8 cellular contexts compared by ENCODE assay signal in genomic region chr6:56840467-56841371, GRCh38.
DNase-seq lines count a peak whose midpoint lies in the region; ATAC-seq and TF ChIP-seq lines count a peak whose summit lies in the region.

No MANE protein-coding gene starts in this region.

- no peak overlapping the region for H4K5ac ChIP-seq in mesendoderm (ENCODE audit: low read length)

- no CpG with 5 or more reads among the region's 6 CpGs for WGBS in mesendoderm (ENCODE audit: extremely low coverage, insufficient coverage, low lambda C conversion rate)

- H3K56ac ChIP-seq in mesendoderm (ENCODE audit: low read length), result no peak overlapping the region

- H2BK15ac ChIP-seq in mesendoderm (replicated peaks; ENCODE audit: low read depth), result no peak overlapping the region

- H3K27ac ChIP-seq in mesendoderm (ENCODE audit: low read depth, low read length), result no peak overlapping the region

- H3K4me1 ChIP-seq in BE2C (no peaks in the 10 kb centered on the region; the same call in 1 of the 2 replicates), mesendoderm (ENCODE audit: control insufficient read depth, low read depth, low read length) (no peaks in the 10 kb centered on the region)

- H4K8ac ChIP-seq in mesendoderm (ENCODE audit: low read depth, low read length), result no peak overlapping the region

- no peak overlapping the region for H2BK5ac ChIP-seq in mesendoderm (ENCODE audit: low read length)

- H3K4me2 ChIP-seq in mesendoderm (ENCODE audit: low read length), result no peak overlapping the region

- H3K23ac ChIP-seq in mesendoderm (ENCODE audit: low read length), result no peak overlapping the region

- no peaks in the 10 kb centered on the region for H3K27me3 ChIP-seq in BE2C
- H3K27me3 ChIP-seq in mesendoderm (ENCODE audit: insufficient read depth, low read length, poor library complexity), result no peaks in the 10 kb centered on the region

- H3K36me3 ChIP-seq in BE2C, result no peaks in the 10 kb centered on the region
- H3K36me3 ChIP-seq in mesendoderm (ENCODE audit: control insufficient read depth, insufficient read depth, low read length), result no peaks in the 10 kb centered on the region

- no peak overlapping the region for H3K4ac ChIP-seq in mesendoderm (ENCODE audit: low read depth, low read length)

- peak overlapping the region; percentile 94 for H3K4me3 ChIP-seq in BE2C (ENCODE audit: low read depth, low read length)
- H3K4me3 ChIP-seq in mesendoderm (ENCODE audit: low read length), result no peak overlapping the region

- H2BK120ac ChIP-seq in mesendoderm (ENCODE audit: low read depth, low read length), result no peak overlapping the region

- H3K18ac ChIP-seq in mesendoderm (ENCODE audit: low read length), result no peak overlapping the region

- H3K79me1 ChIP-seq in mesendoderm (ENCODE audit: low read length), result peaks cover 6% of the 10 kb centered on the region

- H2AK5ac ChIP-seq in mesendoderm (ENCODE audit: low read length), result no peak overlapping the region

- ATAC-seq in GM21367 (IDR thresholded peaks at IDR 0.05; ENCODE audit: unreplicated experiment) (no peak), GM19351 (IDR thresholded peaks at IDR 0.05; ENCODE audit: unreplicated experiment) (no peak)
- ATAC-seq in stimulated activated naive CD8-positive, alpha-beta T cell treated with anti-CD3 and anti-CD28 coated beads, Interleukin-15, Interleukin-2, amounts not matched to agents 100 U/mL and 50 U/mL, for 24 hours, result no peak

- peaks cover 44% of the 10 kb centered on the region for H3K79me2 ChIP-seq in mesendoderm (ENCODE audit: control insufficient read depth, insufficient read depth, low read length)

- H3K9ac ChIP-seq in mesendoderm (ENCODE audit: low read length), result no peak overlapping the region

- H3K9me3 ChIP-seq in BE2C, result no peaks in the 10 kb centered on the region

- DNase-seq in BE2C (no peak), M059J (ENCODE audit: low read depth) (peak; percentile 88), cerebellar cortex (ENCODE audit: low spot score) (peak; percentile 44), mesendoderm (peak; percentile 44)
- DNase-seq in activated CD4-positive, alpha-beta T cell treated with anti-CD3 and anti-CD28 coated beads for 1 hour, result no peak
- DNase-seq in stimulated activated naive CD8-positive, alpha-beta T cell treated with anti-CD3 and anti-CD28 coated beads, Interleukin-15, Interleukin-2, amounts not matched to agents 100 U/mL and 50 U/mL, for 24 hours, result no peak

- no peak for TF ChIP-seq CTCF in BE2C (IDR thresholded peaks at IDR 0.05; ENCODE audit: low read depth, low read length)

Comparison
In these comparisons a context has a peak if more than half of its experiments do, and no peak if none do; other contexts are left out.
1. DNase-seq: peak in M059J (single experiment), cerebellar cortex (single experiment) and mesendoderm (single experiment); none in BE2C (single experiment), activated CD4-positive, alpha-beta T cell treated with anti-CD3 and anti-CD28 coated beads for 1 hour (single experiment) and stimulated activated naive CD8-positive, alpha-beta T cell treated with anti-CD3 and anti-CD28 coated beads, Interleukin-15, Interleukin-2, amounts not matched to agents 100 U/mL and 50 U/mL, for 24 hours (single experiment).